11 cellular contexts compared by ENCODE assay signal in the genomic region with DNA sequence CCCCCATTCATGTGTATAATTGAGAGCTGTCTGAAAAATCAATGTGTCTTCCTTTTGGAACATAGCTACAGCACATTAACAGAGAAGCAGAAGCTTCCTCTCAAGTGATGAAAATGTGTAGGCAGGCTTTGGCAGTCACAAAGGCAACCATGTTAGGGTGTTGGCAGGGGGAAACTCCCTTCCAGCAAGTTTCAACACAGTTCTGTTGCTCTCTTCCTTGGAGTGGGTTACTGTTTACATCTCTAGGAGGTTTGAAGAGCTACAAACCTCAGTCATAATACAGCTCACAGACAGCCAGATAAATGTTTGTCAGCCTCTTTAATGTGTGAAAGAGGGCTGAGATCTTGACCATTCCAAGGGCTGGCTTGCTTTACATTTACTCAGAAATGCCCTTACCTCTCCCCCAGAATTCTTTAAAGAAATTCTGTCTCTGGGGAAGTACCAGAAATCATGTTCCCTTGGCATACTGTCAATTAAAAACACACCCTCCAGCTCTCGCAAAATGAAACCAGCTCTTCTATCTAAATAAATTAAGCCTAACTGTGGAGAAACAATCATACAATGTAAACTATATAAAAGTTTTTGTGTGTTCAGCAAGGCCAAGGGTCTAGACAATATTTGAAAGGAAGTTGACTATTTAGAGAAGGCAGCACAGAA. TPM values are rescaled to one million over a fixed set of nuclear protein-coding genes. Genes with fewer than 3 reads are reported as not detected.
DNase-seq lines count a peak whose midpoint lies in the region; ATAC-seq and TF ChIP-seq lines count a peak whose summit lies in the region.
"Had no signal": no experiment of that assay in that cellular context is flagged by ENCODE, and none has a peak within 500 bp of the region (broad histone marks: within the 10 kb centered on the region; RNA-seq: fewer than 3 reads in every experiment).

No MANE protein-coding gene starts in this region.

- DNase-seq in GM03348 (ENCODE audit: low spot score): peak; percentile 3
- no peak for DNase-seq in esophagus muscularis mucosa (ENCODE audit: extremely low spot score)
- DNase-seq in progenitor cell of endocrine pancreas (ENCODE audit: low spot score, unreplicated experiment): no peak
- no peak for DNase-seq in COLO668 (lab: John Stamatoyannopoulos, UW; ENCODE audit: unreplicated experiment)
- no peak for DNase-seq in NCI-H1105 (lab: John Stamatoyannopoulos, UW)
- DNase-seq: body of pancreas; NCI-H2029 treated with DMSO at 0.1 percent for 48 hours; stimulated activated CD4-positive, alpha-beta T cell treated with anti-CD3 and anti-CD28 coated beads, Interleukin-15, amount 100 ng/mL, for 24 hours had no signal

- H3K27me3 ChIP-seq in esophagus muscularis mucosa: no peaks in the 10 kb centered on the region
- H3K27me3 ChIP-seq: body of pancreas had no signal

- H3K9me3 Mint-ChIP-seq in progenitor cell of endocrine pancreas (ENCODE audit: low read depth): peaks cover 32% of the 10 kb centered on the region

- no peaks in the 10 kb centered on the region for H3K36me3 Mint-ChIP-seq in progenitor cell of endocrine pancreas (ENCODE audit: insufficient read depth)

- peak overlapping the region; percentile 88 for H3K27ac Mint-ChIP-seq in progenitor cell of endocrine pancreas

- no peak for TF ChIP-seq EP300 in esophagus muscularis mucosa (IDR thresholded peaks at IDR 0.05)

- ATAC-seq in HG02981 (IDR thresholded peaks at IDR 0.05; ENCODE audit: unreplicated experiment) (peak; percentile 67), GM18505 (IDR thresholded peaks at IDR 0.05; ENCODE audit: unreplicated experiment) (no peak)
- ATAC-seq: body of pancreas had no signal

- WGBS in esophagus muscularis mucosa: 74% methylated on average over 1 of the region's 1 CpG

- H3K27ac ChIP-seq in esophagus muscularis mucosa (replicated peaks in 1 of 4): peak overlapping the region in 3 of 4 donors; percentile 20 to 49 (median 27)
- H3K27ac ChIP-seq: body of pancreas had no signal

- TF ChIP-seq CTCF in esophagus muscularis mucosa (IDR thresholded peaks at IDR 0.05): no peak
- TF ChIP-seq CTCF in progenitor cell of endocrine pancreas (IDR thresholded peaks at IDR 0.05; ENCODE audit: unreplicated experiment): no peak

- H3K36me3 ChIP-seq in esophagus muscularis mucosa: no peaks in the 10 kb centered on the region

- H3K4me1 ChIP-seq in esophagus muscularis mucosa: peaks cover 0 to 15% (median 5%) of the 10 kb centered on the region in 4 donors
- H3K4me1 ChIP-seq: body of pancreas had no signal

- no peak for TF ChIP-seq POLR2A in esophagus muscularis mucosa (IDR thresholded peaks at IDR 0.05; ENCODE audit: low read depth)
- TF ChIP-seq POLR2A in GM18505 (IDR thresholded peaks at IDR 0.05; ENCODE audit: borderline replicate concordance, extremely low read depth, insufficient read depth, insufficient read length): no peak

- no peaks in the 10 kb centered on the region for H3K9me3 ChIP-seq in esophagus muscularis mucosa
- H3K9me3 ChIP-seq: body of pancreas had no signal

- no peak overlapping the region for H3K4me3 Mint-ChIP-seq in progenitor cell of endocrine pancreas (ENCODE audit: low read depth)

- H3K4me1 Mint-ChIP-seq in progenitor cell of endocrine pancreas (ENCODE audit: low read depth): peaks cover 24% of the 10 kb centered on the region

- no peak overlapping the region for H3K4me3 ChIP-seq in esophagus muscularis mucosa
- H3K4me3 ChIP-seq: body of pancreas had no signal

- H3K27me3 Mint-ChIP-seq in progenitor cell of endocrine pancreas: no peaks in the 10 kb centered on the region

- intact Hi-C loops in esophagus muscularis mucosa (cut with DNase I): no loop called here

RNA-seq across cellular contexts. Expression of a gene that starts 18.9 kb away (rescaled TPM):
- total RNA-seq in esophagus muscularis mucosa: 1 to 10 TPM; 7.9 to 9.1 (median 8.1) TPM
- total RNA-seq in progenitor cell of endocrine pancreas: 40.4 and 41.3 TPM in 2 replicates

RNA-seq across cellular contexts. Expression of a gene that starts 41.8 kb away (rescaled TPM):
- total RNA-seq in esophagus muscularis mucosa (1 to 10 TPM; 1.2 to 4.7 (median 4.2) TPM), progenitor cell of endocrine pancreas (0.46 and 0.51 TPM in 2 replicates)
- total RNA-seq: glomerular endothelial cell had no signal
